In genomic region chr10:108112218-108112617, GRCh38 we compare ENCODE assay signal across 14 cellular contexts.
DNase-seq lines count a peak whose midpoint lies in the region; ATAC-seq, FAIRE-seq and TF ChIP-seq lines count a peak whose summit lies in the region.
"Had no signal": no experiment of that assay in that cellular context is flagged by ENCODE, and none has a peak within 500 bp of the region (broad histone marks: within the 10 kb centered on the region; RNA-seq: fewer than 3 reads in every experiment).

No MANE protein-coding gene starts in this region.

- H3K4me3 ChIP-seq in GM12878 (no peak overlapping the region), kidney (ENCODE audit: low read length in 2 of 2) (no peak overlapping the region), esophagus muscularis mucosa (no peak overlapping the region)
- H3K4me3 ChIP-seq: thyroid gland had no signal

- H3K27me3 ChIP-seq in GM12878 (replicated peaks in 1 of 2; ENCODE audit: control insufficient read depth in 2 of 2, insufficient read depth in 2 of 2, low read length in 1 of 2) (no peaks in the 10 kb centered on the region), esophagus muscularis mucosa (no peaks in the 10 kb centered on the region)
- H3K27me3 ChIP-seq: thyroid gland had no signal

- peak; percentile 16; the same call in 1 of the 2 replicates for TF ChIP-seq RAD21 in GM12878 (IDR thresholded peaks at IDR 0.05; ENCODE audit: insufficient read depth, low read depth, low read length)

- no peaks in the 10 kb centered on the region for H3K79me2 ChIP-seq in GM12878 (ENCODE audit: control insufficient read depth, insufficient read depth, low read length)

- H3K9me3 ChIP-seq in GM12878 (replicated peaks; ENCODE audit: control insufficient read depth, insufficient read depth, low read length) (no peaks in the 10 kb centered on the region), kidney (ENCODE audit: control insufficient read depth in 1 of 2, low read length in 2 of 2) (no peaks in the 10 kb centered on the region), esophagus muscularis mucosa (no peaks in the 10 kb centered on the region)
- H3K9me3 ChIP-seq: Caco-2, thyroid gland had no signal

- FAIRE-seq in GM12878 (lab: Jason Lieb, UNC) = no peak
- no peak for FAIRE-seq in kidney (lab: Jason Lieb, UNC)

- no TSS peak for BruUV-seq in GM12878 (replicated peaks; lab: Mats Ljungman, UMichigan)

- DNase-seq in DMS53 treated with DMSO at 0.1 percent for 48 hours (lab: John Stamatoyannopoulos, UW; ENCODE audit: unreplicated experiment) = peak; percentile 8
- peak; percentile 30 for DNase-seq in HT-29 (ENCODE audit: low spot score)
- DNase-seq in GM12878 (ENCODE audit: low read depth, low spot score) = no peak
- DNase-seq in kidney = no peak
- DNase-seq in NCI-H2196 (lab: John Stamatoyannopoulos, UW; ENCODE audit: unreplicated experiment) = no peak
- no peak for DNase-seq in esophagus muscularis mucosa (ENCODE audit: extremely low spot score)
- DNase-seq in activated gamma-delta T cell treated with Interleukin-2 at 50 U/mL for 16 hours = no peak
- DNase-seq in LoVo (ENCODE audit: low spot score) = no peak
- DNase-seq: activated CD4-positive, alpha-beta T cell treated with anti-CD3 and anti-CD28 coated beads, Interleukin-2, amount 50 U/mL, for 1 hour; activated naive CD4-positive, alpha-beta T cell treated with anti-CD3 and anti-CD28 coated beads, Interleukin-2, amount 10 ng/mL, durations not matched to agents 7 days and 5 days; Caco-2; dermis blood vessel endothelial cell; NCI-H2029; thyroid gland had no signal

- H3K27ac ChIP-seq in GM12878 (ENCODE audit: control insufficient read depth, insufficient read depth) = no peak overlapping the region
- no peak overlapping the region for H3K27ac ChIP-seq in kidney (ENCODE audit: low read depth in 2 of 2, low read length in 2 of 2)
- no peak overlapping the region for H3K27ac ChIP-seq in esophagus muscularis mucosa (replicated peaks in 1 of 4)
- H3K27ac ChIP-seq: thyroid gland had no signal

- WGBS in GM12878 (ENCODE audit: insufficient coverage, insufficient replicate concordance, low lambda C conversion rate, missing lambda C conversion rate) = 0% methylated on average over 2 of the region's 2 CpGs
- 29% methylated on average over 2 of the region's 2 CpGs for WGBS in esophagus muscularis mucosa

- POLR2A ChIA-PET in GM12878 (lab: Charles Lee) = no interaction called here

- H3K4me1 ChIP-seq in GM12878 (ENCODE audit: control insufficient read depth, insufficient read depth, low read length) (no peaks in the 10 kb centered on the region), kidney (ENCODE audit: control insufficient read depth in 1 of 2, insufficient read depth in 1 of 2, low read depth in 1 of 2, low read length in 2 of 2) (no peaks in the 10 kb centered on the region), esophagus muscularis mucosa (no peaks in the 10 kb centered on the region)
- H3K4me1 ChIP-seq: Caco-2, thyroid gland had no signal

- no peak overlapping the region for H2AFZ ChIP-seq in GM12878 (ENCODE audit: control insufficient read depth, low read depth, low read length)

- no peaks in the 10 kb centered on the region for H4K20me1 ChIP-seq in GM12878 (ENCODE audit: control insufficient read depth, insufficient read depth)

- intact Hi-C loops in GM12878 (cut with micrococcal nuclease; ENCODE audit: unreplicated experiment) (no loop called here), kidney (cut with DNase I) (no loop called here), esophagus muscularis mucosa (cut with DNase I) (no loop called here)

- H3K4me2 ChIP-seq in GM12878 (ENCODE audit: control insufficient read depth, insufficient read depth) = no peak overlapping the region

- no peak overlapping the region for H3K9ac ChIP-seq in GM12878 (ENCODE audit: control insufficient read depth, insufficient read depth, low read length)
- no peak overlapping the region for H3K9ac ChIP-seq in kidney (ENCODE audit: low read length in 2 of 2)

- in situ Hi-C loops in GM12878 (cut with MboI) = no loop called here

- H3K36me3 ChIP-seq in GM12878 (ENCODE audit: control insufficient read depth in 2 of 2, insufficient read depth in 2 of 2, low read length in 1 of 2) (no peaks in the 10 kb centered on the region), kidney (ENCODE audit: control insufficient read depth in 1 of 2, insufficient read depth in 2 of 2, low read length in 2 of 2) (no peaks in the 10 kb centered on the region), esophagus muscularis mucosa (no peaks in the 10 kb centered on the region)
- H3K36me3 ChIP-seq: thyroid gland had no signal

- CTCF ChIA-PET in GM12878 (lab: Yijun Ruan, JAX) = interaction anchor here (1.7 kb wide), 1 partner anchor 93 kb away, joined by 10 read pairs; no protein-coding TSS in a partner anchor

- RAD21 ChIA-PET in GM12878 (lab: Charles Lee; ENCODE audit: unreplicated experiment) = interaction anchor here (1.0 kb wide), 1 partner anchor 92 kb away, joined by 6 read pairs; no protein-coding TSS in a partner anchor

- TF ChIP-seq EP300 in GM12878 (IDR thresholded peaks at IDR 0.05; ENCODE audit: borderline replicate concordance in 1 of 2, control insufficient read depth in 1 of 2, low read depth in 2 of 2, low read length in 2 of 2) (no peak), esophagus muscularis mucosa (IDR thresholded peaks at IDR 0.05) (no peak)

- TF ChIP-seq POLR2A in GM12878 (IDR thresholded peaks at IDR 0.05; ENCODE audit: low read depth, low read length) (no peak), esophagus muscularis mucosa (IDR thresholded peaks at IDR 0.05; ENCODE audit: low read depth) (no peak)

- SMC1A ChIA-PET in GM12878 (lab: Charles Lee; ENCODE audit: uncharacterized antibody, unreplicated experiment) = no interaction called here

- ATAC-seq in GM12878 = no peak

- TF ChIP-seq CTCF in GM12878 (IDR thresholded peaks at IDR 0.05 in 2 of 3, conservative IDR thresholded peaks at IDR 0.05 in 1 of 3; ENCODE audit: control insufficient read depth in 2 of 3, extremely low read depth in 1 of 3, insufficient read depth in 1 of 3, low read depth in 3 of 3, low read length in 3 of 3) (peak in 2 of 3 experiments; percentile 2 to 17; a peak in 2 of 6 replicates), kidney (IDR thresholded peaks at IDR 0.05; ENCODE audit: borderline replicate concordance, extremely low read depth, insufficient read depth) (peak; percentile 22), esophagus muscularis mucosa (IDR thresholded peaks at IDR 0.05) (no peak)

TF ChIP-seq in GM12878, 131 proteins besides CTCF, POLR2A, EP300 and RAD21:
- no peak for TF ChIP-seq STAT3 (IDR thresholded peaks at IDR 0.05; ENCODE audit: low read depth, low read length)
- no peak for TF ChIP-seq E2F4 (IDR thresholded peaks at IDR 0.05; ENCODE audit: low read depth, low read length)
- TF ChIP-seq HCFC1 (IDR thresholded peaks at IDR 0.05; ENCODE audit: low read length) = no peak
- TF ChIP-seq FOXM1 (IDR thresholded peaks at IDR 0.05; ENCODE audit: low read depth, low read length) = no peak
- no peak for TF ChIP-seq CREB1 (IDR thresholded peaks at IDR 0.05; ENCODE audit: low read depth)
- TF ChIP-seq E2F8 (IDR thresholded peaks at IDR 0.05; ENCODE audit: low read depth, partially characterized antibody) = no peak
- TF ChIP-seq STAT1 (conservative IDR thresholded peaks at IDR 0.05) = no peak
- no peak for TF ChIP-seq NRF1 (conservative IDR thresholded peaks at IDR 0.05; ENCODE audit: low read depth, low read length)
- no peak for TF ChIP-seq ZNF384 (IDR thresholded peaks at IDR 0.05; ENCODE audit: borderline replicate concordance, low read depth, low read length)
- no peak for TF ChIP-seq BACH1 (IDR thresholded peaks at IDR 0.05; ENCODE audit: borderline replicate concordance)

Comparison
In these comparisons a context has a peak if more than half of its experiments do, and no peak if none do; other contexts are left out.
1. DNase-seq: peak in DMS53 treated with DMSO at 0.1 percent for 48 hours (single experiment) and HT-29 (single experiment); none in GM12878 (single experiment), kidney (single experiment), NCI-H2196 (single experiment), esophagus muscularis mucosa (single experiment), activated gamma-delta T cell treated with Interleukin-2 at 50 U/mL for 16 hours (single experiment) and LoVo (single experiment).
2. CTCF ChIP-seq: peak in GM12878 (2 of 3) and kidney (single experiment); none in esophagus muscularis mucosa (0 of 3).